8 cellular contexts compared by ENCODE assay signal in genomic region chr11:12377106-12377823, GRCh38. TPM values are rescaled to one million over a fixed set of nuclear protein-coding genes. Genes with fewer than 3 reads are reported as not detected.
DNase-seq lines count a peak whose midpoint lies in the region; ATAC-seq and TF ChIP-seq lines count a peak whose summit lies in the region.

Gene PARVA (plus strand): TSS chr11:12377571. CDS start chr11:12377648, 77 bp downstream.

- H3K9me3 ChIP-seq in esophagus (ENCODE audit: control insufficient read depth in 2 of 2, insufficient read depth in 1 of 2, low read depth in 1 of 2, low read length in 1 of 2) (no peaks in the 10 kb centered on the region), mucosa of descending colon (no peaks in the 10 kb centered on the region), aorta (ENCODE audit: control insufficient read depth, low read length) (no peaks in the 10 kb centered on the region)

- no peak for DNase-seq in T-helper 1 cell
- DNase-seq in T-cell, result no peak
- peak; percentile 67 to 86 (median 79) for DNase-seq in mucosa of descending colon
- DNase-seq in aorta, result peak; percentile 79 to 93
- DNase-seq in GM13977 (ENCODE audit: low spot score), result no peak

- H3K27me3 ChIP-seq in esophagus (ENCODE audit: control insufficient read depth in 1 of 2, insufficient read depth in 2 of 2, low read length in 2 of 2) (no peaks in the 10 kb centered on the region), aorta (ENCODE audit: control insufficient read depth in 1 of 2, insufficient read depth in 2 of 2, low read length in 1 of 2) (no peaks in the 10 kb centered on the region)

- CTCF ChIA-PET in T-cell (lab: Charles Lee), result interaction anchor here (0.5 to 1.9 kb wide), 8 partner anchors 11 to 1091 kb away, joined by 3 to 11 read pairs (median 4); no protein-coding TSS in a partner anchor

- H3K4me3 ChIP-seq in esophagus (ENCODE audit: low read depth in 1 of 2, low read length in 2 of 2) (peak within 1 kb of the TSS; percentile 61 to 70), mucosa of descending colon (peak within 1 kb of the TSS; percentile 50), aorta (ENCODE audit: low read length in 2 of 2) (peak within 1 kb of the TSS; percentile 62 to 95)

- no peak within 1 kb of the TSS for H3K27ac Mint-ChIP-seq in T-helper 1 cell treated with Interleukin-12 subunit alpha and Interleukin-12 subunit beta and Interleukin-4 antibody, amounts not matched to agents 30 μg/mL and 1 μg/mL, for 36 hours
- peak within 1 kb of the TSS; percentile 25 to 66 for H3K27ac Mint-ChIP-seq in T-cell

- POLR2A ChIA-PET in T-cell (lab: Charles Lee), result no interaction called here

- H3K4me1 Mint-ChIP-seq in T-helper 1 cell treated with Interleukin-12 subunit alpha and Interleukin-12 subunit beta and Interleukin-4 antibody, amounts not matched to agents 30 μg/mL and 1 μg/mL, for 36 hours (ENCODE audit: low read depth), result peaks cover 3% of the 10 kb centered on the region
- peaks cover 11 to 15% (median 13%) of the 10 kb centered on the region in 3 donors for H3K4me1 Mint-ChIP-seq in T-cell

- in situ Hi-C loops in GM13977 (cut with MboI; ENCODE audit: low pct_unique_long_range_greater_than_20kb, low sequenced_read_pairs, unreplicated experiment), result no loop called here

- peak within 1 kb of the TSS; percentile 75 to 92 for H3K27ac ChIP-seq in esophagus (ENCODE audit: low read depth in 2 of 2, low read length in 1 of 2)
- H3K27ac ChIP-seq in aorta (ENCODE audit: low read depth in 1 of 2, low read length in 2 of 2), result peak within 1 kb of the TSS; percentile 89 to 99

- H3K4me3 Mint-ChIP-seq in T-helper 1 cell treated with Interleukin-12 subunit alpha and Interleukin-12 subunit beta and Interleukin-4 antibody, amounts not matched to agents 30 μg/mL and 1 μg/mL, for 36 hours, result peak within 1 kb of the TSS; percentile 67
- peak within 1 kb of the TSS; percentile 70 to 78 (median 77) for H3K4me3 Mint-ChIP-seq in T-cell

- H3K36me3 ChIP-seq in esophagus (ENCODE audit: control insufficient read depth in 2 of 2, insufficient read depth in 2 of 2, low read length in 1 of 2), result peaks cover 0 to 2% of the 10 kb centered on the region in 2 donors
- no peaks in the 10 kb centered on the region for H3K36me3 ChIP-seq in mucosa of descending colon (ENCODE audit: low read depth)
- no peaks in the 10 kb centered on the region for H3K36me3 ChIP-seq in aorta (ENCODE audit: control insufficient read depth in 1 of 2, insufficient read depth in 2 of 2, low read length in 1 of 2)

- H3K36me3 Mint-ChIP-seq in T-helper 1 cell treated with Interleukin-12 subunit alpha and Interleukin-12 subunit beta and Interleukin-4 antibody, amounts not matched to agents 30 μg/mL and 1 μg/mL, for 36 hours (ENCODE audit: low read depth), result no peaks in the 10 kb centered on the region
- no peaks in the 10 kb centered on the region for H3K36me3 Mint-ChIP-seq in T-cell

- peaks cover 77% of the 10 kb centered on the region for H3K27me3 Mint-ChIP-seq in T-helper 1 cell treated with Interleukin-12 subunit alpha and Interleukin-12 subunit beta and Interleukin-4 antibody, amounts not matched to agents 30 μg/mL and 1 μg/mL, for 36 hours (ENCODE audit: low read depth)
- H3K27me3 Mint-ChIP-seq in T-cell, result peaks cover 19 to 34% of the 10 kb centered on the region in 2 donors

- peaks cover 8% of the 10 kb centered on the region for H3K9me3 Mint-ChIP-seq in T-helper 1 cell treated with Interleukin-12 subunit alpha and Interleukin-12 subunit beta and Interleukin-4 antibody, amounts not matched to agents 30 μg/mL and 1 μg/mL, for 36 hours
- peaks cover 0 to 9% (median 0%) of the 10 kb centered on the region in 3 donors for H3K9me3 Mint-ChIP-seq in T-cell

- TF ChIP-seq CTCF in mucosa of descending colon (IDR thresholded peaks at IDR 0.05), result no peak
- no peak for TF ChIP-seq CTCF in GM13977 (IDR thresholded peaks at IDR 0.05; ENCODE audit: extremely low read depth, insufficient read depth, missing control alignments)

- intact Hi-C loops in mucosa of descending colon (cut with DNase I, micrococcal nuclease) (no loop called here), aorta (cut with DNase I) (loop anchor here (2.0 to 5.0 kb wide), 2 partner anchors 35 to 56 kb away; no protein-coding TSS in a partner anchor)

- ATAC-seq in T-cell (replicated peaks in 1 of 4), result peak in 3 of 4 experiments; percentile 26 to 38 (median 31)
- ATAC-seq in mucosa of descending colon, result peak; percentile 82
- ATAC-seq in aorta (ENCODE audit: low FRiP score), result peak; percentile 84
- ATAC-seq in GM21515 (IDR thresholded peaks at IDR 0.05; ENCODE audit: unreplicated experiment), result no peak

- WGBS in esophagus, 2 donors, result 8% methylated on average over 43 to 55 of the region's 55 CpGs
- 4 to 5% methylated on average over 40 to 55 of the region's 55 CpGs for WGBS in aorta, 2 donors

- H3K4me1 ChIP-seq in esophagus (ENCODE audit: control insufficient read depth in 2 of 2, insufficient read depth in 2 of 2, low read length in 1 of 2), result peaks cover 0 to 3% of the 10 kb centered on the region in 2 donors
- H3K4me1 ChIP-seq in mucosa of descending colon (ENCODE audit: low read depth), result no peaks in the 10 kb centered on the region
- H3K4me1 ChIP-seq in aorta (ENCODE audit: control insufficient read depth in 1 of 2, insufficient read depth in 2 of 2, low read length in 2 of 2), result peaks cover 0 to 4% of the 10 kb centered on the region in 2 donors

RNA-seq across cellular contexts. Expression of gene PARVA, which starts in this region (rescaled TPM):
- under 1 TPM; 0.41 to 0.93 (median 0.75) TPM for total RNA-seq in T-cell
- polyA plus RNA-seq in esophagus, result 10 to 100 TPM in 1 of 2 donors, 1 to 10 TPM in 1; 8.2 to 18.3 TPM
- 100 to 1,000 TPM in 1 of 3 donors, 10 to 100 TPM in 2; 55.7 to 191 (median 57.1) TPM for total RNA-seq in mucosa of descending colon
- total RNA-seq in aorta, result 100 to 1,000 TPM; 137 to 159 TPM
- polyA plus RNA-seq in aorta, result 10 to 100 TPM; 30.4 to 50.6 TPM

Comparison
In these comparisons a context has a peak if more than half of its experiments do, and no peak if none do; other contexts are left out.
1. RNA of gene PARVA (total RNA-seq): 137 to 159 TPM in aorta and 55.7 to 191 TPM in mucosa of descending colon; 0.41 to 0.93 TPM in T-cell; every median in the first group is over 10 times any median in the second.
2. Peak in ATAC-seq in T-cell; RNA of the gene not detected or under 1 TPM.
3. DNase-seq: peak in mucosa of descending colon (3 of 3) and aorta (2 of 2); none in T-helper 1 cell (0 of 5), T-cell (0 of 34) and GM13977 (single experiment).
4. intact Hi-C loops: an anchor here in aorta (2.0 to 5.0 kb wide); none called in mucosa of descending colon.
5. Peak in every context shown above with its lines, with median percentiles within 50 percentile points of each other: H3K4me3 ChIP-seq.